ENCODE assay signal across 26 cellular contexts in the genomic region with DNA sequence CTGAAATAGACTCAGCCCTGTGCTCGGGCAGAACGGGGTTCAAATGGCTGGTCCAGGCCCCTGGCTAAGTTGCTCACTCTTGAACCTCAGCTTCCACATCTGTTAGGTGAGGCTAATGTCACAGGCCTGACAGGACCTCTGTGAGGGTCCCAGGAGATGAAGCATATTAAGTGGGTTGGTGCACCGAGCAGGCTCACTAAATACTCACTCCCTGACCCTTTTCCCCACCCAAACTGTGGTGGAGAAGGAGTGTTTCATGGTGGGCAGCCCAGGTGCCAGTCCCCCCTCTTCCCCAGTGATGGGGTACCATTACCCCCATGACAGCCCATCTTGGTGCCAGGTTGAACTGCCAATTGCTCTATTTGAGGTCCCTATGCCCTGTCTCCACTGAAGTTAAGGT.
"Had no signal": no experiment of that assay in that cellular context is flagged by ENCODE, and none has a peak within 500 bp of the region (broad histone marks: within the 10 kb centered on the region; RNA-seq: fewer than 3 reads in every experiment).

No MANE protein-coding gene starts in this region.

- H3K9ac ChIP-seq: parathyroid adenoma had no signal

- H3K9me3 ChIP-seq: left lung, mucosa of descending colon, neutrophil, psoas muscle, sigmoid colon, spleen, suprapubic skin, tibial nerve, vagina had no signal

- H3K9me3 Mint-ChIP-seq: mesothelial cell of epicardium; natural killer cell treated with Interleukin-12 subunit alpha and Interleukin-12 subunit beta and Interleukin-15 and Interleukin-18, amount 100 ng/mL, for 72 hours; stimulated activated naive CD8-positive, alpha-beta T cell treated with anti-CD3 and anti-CD28 coated beads, Interleukin-15, Interleukin-2, amounts not matched to agents 100 ng/mL and 50 ng/mL, for 24 hours had no signal

- H3K36me3 ChIP-seq: left lung, neutrophil, sigmoid colon, spleen, suprapubic skin, tibial nerve, vagina had no signal

- H3K27ac ChIP-seq: left lung, neutrophil, parathyroid adenoma, psoas muscle, sigmoid colon, spleen, suprapubic skin, tibial nerve, vagina had no signal

- DNase-seq: immature natural killer cell; kidney; left colon; left lung; mesendoderm; mucosa of descending colon; naive thymus-derived CD4-positive, alpha-beta T cell; occipital lobe; psoas muscle; sigmoid colon; small intestine; spleen; stimulated activated CD4-positive, alpha-beta T cell treated with anti-CD3 and anti-CD28 coated beads, Interleukin-4, amount 100 ng/mL, for 24 hours; stimulated activated naive CD4-positive, alpha-beta T cell had no signal

- H3K4me1 ChIP-seq: left lung, parathyroid adenoma, psoas muscle, sigmoid colon, spleen, tibial nerve, vagina had no signal

- H2AFZ ChIP-seq: parathyroid adenoma had no signal

- FAIRE-seq: islet of Langerhans, kidney, small intestine had no signal

- ATAC-seq: left colon; left lung; mucosa of descending colon; naive thymus-derived CD4-positive, alpha-beta T cell; stimulated activated effector memory CD8-positive, alpha-beta T cell treated with anti-CD3 and anti-CD28 coated beads, Interleukin-12 subunit alpha, Interleukin-12 subunit beta, amount 100 ng/mL, for 72 hours had no signal

- H3K36me3 Mint-ChIP-seq: immature natural killer cell; mesothelial cell of epicardium; naive thymus-derived CD4-positive, alpha-beta T cell; natural killer cell treated with Interleukin-12 subunit alpha and Interleukin-12 subunit beta and Interleukin-15 and Interleukin-18, amount 100 ng/mL, for 72 hours; stimulated activated effector memory CD8-positive, alpha-beta T cell treated with anti-CD3 and anti-CD28 coated beads, Interleukin-12 subunit alpha, Interleukin-12 subunit beta, amount 100 ng/mL, for 72 hours; type B pancreatic cell had no signal

- H3K4me3 ChIP-seq: left lung, lung, mucosa of descending colon, psoas muscle, sigmoid colon, spleen, suprapubic skin, tibial nerve, vagina had no signal

- H3K27ac Mint-ChIP-seq: immature natural killer cell; mesothelial cell of epicardium; naive thymus-derived CD4-positive, alpha-beta T cell; natural killer cell treated with Interleukin-12 subunit alpha and Interleukin-12 subunit beta and Interleukin-15 and Interleukin-18, amount 100 ng/mL, for 72 hours; stimulated activated effector memory CD8-positive, alpha-beta T cell treated with anti-CD3 and anti-CD28 coated beads, Interleukin-12 subunit alpha, Interleukin-12 subunit beta, amount 100 ng/mL, for 72 hours; stimulated activated naive CD8-positive, alpha-beta T cell treated with anti-CD3 and anti-CD28 coated beads, Interleukin-15, Interleukin-2, amounts not matched to agents 100 ng/mL and 50 ng/mL, for 24 hours; type B pancreatic cell had no signal

- H3K27me3 ChIP-seq: left lung, neutrophil, sigmoid colon, tibial nerve, vagina had no signal

- H3K27me3 Mint-ChIP-seq: stimulated activated naive CD8-positive, alpha-beta T cell treated with anti-CD3 and anti-CD28 coated beads, Interleukin-15, Interleukin-2, amounts not matched to agents 100 ng/mL and 50 ng/mL, for 24 hours had no signal

- H3K4me1 Mint-ChIP-seq: immature natural killer cell; naive thymus-derived CD4-positive, alpha-beta T cell; stimulated activated effector memory CD8-positive, alpha-beta T cell treated with anti-CD3 and anti-CD28 coated beads, Interleukin-12 subunit alpha, Interleukin-12 subunit beta, amount 100 ng/mL, for 72 hours had no signal

- H3K4me3 Mint-ChIP-seq: immature natural killer cell; mesothelial cell of epicardium; naive thymus-derived CD4-positive, alpha-beta T cell; natural killer cell treated with Interleukin-12 subunit alpha and Interleukin-12 subunit beta and Interleukin-15 and Interleukin-18, amount 100 ng/mL, for 72 hours; stimulated activated effector memory CD8-positive, alpha-beta T cell treated with anti-CD3 and anti-CD28 coated beads, Interleukin-12 subunit alpha, Interleukin-12 subunit beta, amount 100 ng/mL, for 72 hours; stimulated activated naive CD8-positive, alpha-beta T cell treated with anti-CD3 and anti-CD28 coated beads, Interleukin-15, Interleukin-2, amounts not matched to agents 100 ng/mL and 50 ng/mL, for 24 hours; type B pancreatic cell had no signal

- H3K79me2 ChIP-seq: parathyroid adenoma had no signal
